In the genomic region with DNA sequence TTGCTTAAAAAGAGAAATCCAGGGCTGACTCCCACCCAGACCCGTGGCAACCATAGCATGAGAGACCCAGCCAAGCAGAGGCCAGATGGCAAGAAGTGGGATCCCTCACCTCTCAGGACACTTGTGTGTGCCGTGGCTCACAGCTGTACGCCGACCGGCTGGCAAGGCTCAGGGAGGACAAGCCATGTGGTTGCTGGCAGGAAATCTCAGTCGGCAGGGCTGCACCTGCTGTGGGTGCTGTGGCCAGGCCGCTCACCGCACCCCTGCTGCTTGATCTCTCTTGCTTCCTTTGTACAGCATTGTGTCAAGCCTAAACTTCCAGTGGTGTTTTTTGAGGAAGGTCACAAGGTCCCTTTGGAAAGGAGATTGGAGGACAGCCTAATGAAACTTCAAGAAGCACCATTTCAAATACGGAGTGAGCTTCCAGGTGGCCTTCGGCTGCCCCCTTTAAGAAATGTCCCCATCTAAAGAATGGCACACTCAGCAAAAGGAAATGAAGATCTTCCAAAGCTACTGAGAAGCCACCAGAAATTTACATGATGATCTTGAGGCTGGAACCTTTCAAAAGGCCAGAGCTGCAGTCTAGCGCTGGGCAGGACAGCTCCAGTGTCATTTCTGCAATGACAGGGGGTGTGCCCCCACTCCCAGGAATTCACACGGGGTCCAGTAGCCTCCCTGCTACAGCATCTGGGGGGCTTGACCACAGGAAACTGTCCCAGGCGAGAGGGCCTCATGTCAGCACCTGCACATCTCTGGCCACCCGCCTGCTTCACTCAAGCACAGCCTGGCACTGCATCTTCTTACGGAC, we compare ENCODE assay signal across 8 cellular contexts.
DNase-seq lines count a peak whose midpoint lies in the region; ATAC-seq and TF ChIP-seq lines count a peak whose summit lies in the region.

No MANE protein-coding gene starts in this region.

- peak; percentile 85 for ATAC-seq in GM21529 (IDR thresholded peaks at IDR 0.05; ENCODE audit: unreplicated experiment)

- H3K36me3 Mint-ChIP-seq in chondrocyte (ENCODE audit: low read depth), result no peaks in the 10 kb centered on the region
- H3K36me3 Mint-ChIP-seq in CD14-positive monocyte, result no peaks in the 10 kb centered on the region

- no peaks in the 10 kb centered on the region for H3K4me1 Mint-ChIP-seq in chondrocyte (ENCODE audit: low read depth)
- no peaks in the 10 kb centered on the region for H3K4me1 Mint-ChIP-seq in CD14-positive monocyte

- H3K4me3 ChIP-seq in GM12864 (ENCODE audit: low read depth, low read length), result no peak overlapping the region
- H3K4me3 ChIP-seq in effector memory CD4-positive, alpha-beta T cell (ENCODE audit: insufficient read depth, low read depth, low read length, poor library complexity, severe bottlenecking), result no peak overlapping the region

- peak; percentile 26 for DNase-seq in GM12864 (ENCODE audit: low read depth)
- DNase-seq in MV-4-11 (lab: John Stamatoyannopoulos, UW), result peak; percentile 69
- DNase-seq in effector memory CD4-positive, alpha-beta T cell, result peak in 2 of 3 donors; percentile 6 to 10
- DNase-seq in chondrocyte (ENCODE audit: low spot score), result no peak
- DNase-seq in medulla oblongata (ENCODE audit: extremely low spot score), result no peak
- DNase-seq in NCI-H1092 treated with DMSO at 0.1 percent for 48 hours (lab: John Stamatoyannopoulos, UW), result no peak
- no peak for DNase-seq in CD14-positive monocyte (ENCODE audit: low spot score)

- no peaks in the 10 kb centered on the region for H3K27me3 ChIP-seq in effector memory CD4-positive, alpha-beta T cell (replicated peaks; ENCODE audit: control insufficient read depth, insufficient read depth, low read length, poor library complexity, severe bottlenecking)

- TF ChIP-seq CTCF in GM12864 (IDR thresholded peaks at IDR 0.05; ENCODE audit: low read depth, low read length, missing control alignments) (no peak), chondrocyte (IDR thresholded peaks at IDR 0.05) (no peak), CD14-positive monocyte (IDR thresholded peaks at IDR 0.05) (no peak)

- H3K9me3 Mint-ChIP-seq in chondrocyte (ENCODE audit: low read depth) (no peaks in the 10 kb centered on the region), CD14-positive monocyte (peaks cover 0 to 8% (median 2%) of the 10 kb centered on the region in 7 donors)

- intact Hi-C loops in CD14-positive monocyte (cut with micrococcal nuclease), result no loop called here

- H3K27ac Mint-ChIP-seq in chondrocyte (ENCODE audit: unreplicated experiment) (no peak overlapping the region), CD14-positive monocyte (no peak overlapping the region)

- peaks cover 13% of the 10 kb centered on the region for H3K4me1 ChIP-seq in effector memory CD4-positive, alpha-beta T cell (ENCODE audit: control insufficient read depth, insufficient read depth, low read length, poor library complexity, severe bottlenecking)

- H3K4me3 Mint-ChIP-seq in chondrocyte (ENCODE audit: unreplicated experiment), result no peak overlapping the region
- no peak overlapping the region for H3K4me3 Mint-ChIP-seq in CD14-positive monocyte

- H3K9me3 ChIP-seq in effector memory CD4-positive, alpha-beta T cell (ENCODE audit: control insufficient read depth, low read length), result no peaks in the 10 kb centered on the region

- H3K27me3 Mint-ChIP-seq in chondrocyte (ENCODE audit: low read depth), result peaks cover 1% of the 10 kb centered on the region
- peaks cover 8 to 14% (median 11%) of the 10 kb centered on the region in 3 donors for H3K27me3 Mint-ChIP-seq in CD14-positive monocyte (ENCODE audit: low read depth in 3 of 3)

- H3K27ac ChIP-seq in effector memory CD4-positive, alpha-beta T cell (ENCODE audit: insufficient read depth, low read length, poor library complexity, severe bottlenecking), result no peak overlapping the region

- H3K36me3 ChIP-seq in effector memory CD4-positive, alpha-beta T cell (ENCODE audit: control insufficient read depth, insufficient read depth, low read length), result no peaks in the 10 kb centered on the region

Comparison
In these comparisons a context has a peak if more than half of its experiments do, and no peak if none do; other contexts are left out.
1. DNase-seq: peak in GM12864 (single experiment), MV-4-11 (single experiment) and effector memory CD4-positive, alpha-beta T cell (2 of 3); none in chondrocyte (single experiment), medulla oblongata (single experiment), NCI-H1092 treated with DMSO at 0.1 percent for 48 hours (single experiment) and CD14-positive monocyte (single experiment).